In genomic region chr13:46094478-46094877, GRCh38 we compare ENCODE assay signal across 36 cellular contexts. TPM values are rescaled to one million over a fixed set of nuclear protein-coding genes. Genes with fewer than 3 reads are reported as not detected.
"Had no signal": no experiment of that assay in that cellular context is flagged by ENCODE, and none has a peak within 500 bp of the region (broad histone marks: within the 10 kb centered on the region; RNA-seq: fewer than 3 reads in every experiment).

No MANE protein-coding gene starts in this region.

- H3K36me3 Mint-ChIP-seq: activated CD8-positive, alpha-beta memory T cell treated with anti-CD3 and anti-CD28 coated beads, Interleukin-2, amount 10 ng/mL, durations not matched to agents 7 days and 5 days; activated naive CD4-positive, alpha-beta T cell treated with anti-CD3 and anti-CD28 coated beads, Interleukin-2, amount 10 ng/mL, durations not matched to agents 7 days and 5 days; activated naive CD4-positive, alpha-beta T cell treated with anti-CD3 and anti-CD28 coated beads, Interleukin-2, amount 50 U/mL, for 24 hours; activated naive CD8-positive, alpha-beta T cell; activated naive CD8-positive, alpha-beta T cell treated with anti-CD3 and anti-CD28 coated beads, Interleukin-2, amount 10 ng/mL, durations not matched to agents 7 days and 5 days; brain; T-cell had no signal

- H3K27ac ChIP-seq: ascending aorta, cardiac muscle cell, VCaP had no signal

- H3K27me3 ChIP-seq: ascending aorta, cardiac muscle cell had no signal

- H3K9me3 ChIP-seq: ascending aorta had no signal

- H3K4me3 Mint-ChIP-seq: activated B cell treated with CpG ODN at 0.5 μM for 24 hours; activated CD4-positive, alpha-beta memory T cell treated with anti-CD3 and anti-CD28 coated beads, Interleukin-2, amount 10 ng/mL, durations not matched to agents 7 days and 5 days; activated CD4-positive, alpha-beta T cell treated with anti-CD3 and anti-CD28 coated beads, Interleukin-2, amount 10 ng/mL, durations not matched to agents 24 days and 14 days; activated CD8-positive, alpha-beta memory T cell treated with anti-CD3 and anti-CD28 coated beads, Interleukin-2, amount 10 ng/mL, durations not matched to agents 7 days and 5 days; activated CD8-positive, alpha-beta T cell treated with anti-CD3 and anti-CD28 coated beads, Interleukin-2, amount 10 ng/mL, durations not matched to agents 7 days and 5 days; activated naive CD4-positive, alpha-beta T cell treated with anti-CD3 and anti-CD28 coated beads, Interleukin-2, amount 10 ng/mL, durations not matched to agents 7 days and 5 days; activated naive CD4-positive, alpha-beta T cell treated with anti-CD3 and anti-CD28 coated beads, Interleukin-2, amount 50 U/mL, for 24 hours; activated naive CD8-positive, alpha-beta T cell; activated naive CD8-positive, alpha-beta T cell treated with anti-CD3 and anti-CD28 coated beads, Interleukin-2, amount 10 ng/mL, durations not matched to agents 7 days and 5 days; activated naive CD8-positive, alpha-beta T cell treated with anti-CD3 and anti-CD28 coated beads, Interleukin-2, amount 50 U/mL, for 24 hours; activated T-cell treated with anti-CD3 and anti-CD28 coated beads, Interleukin-2, amount 50 U/mL, for 24 hours; brain; T-cell; T-helper 2 cell treated with Interferon-gamma antibody and Interleukin-4, amounts not matched to agents 5 μg/mL and 100 μg/mL, for 36 hours had no signal

- H3K27me3 Mint-ChIP-seq: brain had no signal

- DNase-seq: activated B cell treated with CpG ODN at 0.5 μM for 24 hours; activated CD4-positive, alpha-beta memory T cell treated with anti-CD3 and anti-CD28 coated beads, Interleukin-2, amount 10 ng/mL, durations not matched to agents 7 days and 5 days; activated CD4-positive, alpha-beta T cell treated with anti-CD3 and anti-CD28 coated beads for 4 hours; activated CD4-positive, alpha-beta T cell treated with anti-CD3 and anti-CD28 coated beads, Interleukin-2, amount 10 ng/mL, durations not matched to agents 24 days and 14 days; activated CD4-positive, alpha-beta T cell treated with anti-CD3 and anti-CD28 coated beads, Interleukin-2, amount 50 U/mL, for 1 hour; activated CD4-positive, alpha-beta T cell treated with anti-CD3 and anti-CD28 coated beads, Interleukin-2, amount 50 U/mL, for 48 hours; activated CD4-positive, CD25-positive, alpha-beta regulatory T cell treated with anti-CD3 and anti-CD28 coated beads, Interleukin-2, amount 50 U/mL, for 72 hours; activated CD8-positive, alpha-beta memory T cell treated with anti-CD3 and anti-CD28 coated beads for 24 hours; activated CD8-positive, alpha-beta memory T cell treated with anti-CD3 and anti-CD28 coated beads, Interleukin-2, amount 10 ng/mL, durations not matched to agents 7 days and 5 days; activated CD8-positive, alpha-beta memory T cell treated with anti-CD3 and anti-CD28 coated beads, Interleukin-2, amount 50 U/mL, for 48 hours; activated CD8-positive, alpha-beta T cell treated with anti-CD3 and anti-CD28 coated beads, Interleukin-2, amount 10 ng/mL, durations not matched to agents 7 days and 5 days; activated effector memory CD4-positive, alpha-beta T cell treated with Interleukin-2 at 50 U/mL for 16 hours; activated gamma-delta T cell; activated naive CD4-positive, alpha-beta T cell treated with anti-CD3 and anti-CD28 coated beads, Interleukin-2, amount 10 ng/mL, durations not matched to agents 7 days and 5 days; activated naive CD4-positive, alpha-beta T cell treated with Interleukin-2 at 50 U/mL for 16 hours; activated naive CD8-positive, alpha-beta T cell treated with anti-CD3 and anti-CD28 coated beads, Interleukin-2, amount 10 ng/mL, durations not matched to agents 7 days and 5 days; activated naive CD8-positive, alpha-beta T cell treated with anti-CD3 and anti-CD28 coated beads, Interleukin-2, amount 50 U/mL, for 24 hours; activated T-cell treated with anti-CD3 and anti-CD28 coated beads, Interleukin-2, amount 50 U/mL, for 24 hours; activated T-cell treated with anti-CD3 and anti-CD28 coated beads, Interleukin-2, amount 50 U/mL, for 48 hours; amygdala; anterior cingulate cortex; central memory CD4-positive, alpha-beta T cell; T-cell; T-helper 2 cell; T-helper 9 cell had no signal

- ATAC-seq: activated CD8-positive, alpha-beta memory T cell treated with anti-CD3 and anti-CD28 coated beads, Interleukin-2, amount 10 ng/mL, durations not matched to agents 7 days and 5 days; activated CD8-positive, alpha-beta T cell treated with anti-CD3 and anti-CD28 coated beads, Interleukin-2, amount 10 ng/mL, durations not matched to agents 7 days and 5 days; activated naive CD8-positive, alpha-beta T cell treated with anti-CD3 and anti-CD28 coated beads, Interleukin-2, amount 50 U/mL, for 24 hours; T-cell had no signal

- H3K4me3 ChIP-seq: ascending aorta, cardiac muscle cell had no signal

- H3K27ac Mint-ChIP-seq: activated B cell treated with CpG ODN at 0.5 μM for 24 hours; activated CD4-positive, alpha-beta memory T cell treated with anti-CD3 and anti-CD28 coated beads, Interleukin-2, amount 10 ng/mL, durations not matched to agents 7 days and 5 days; activated CD4-positive, alpha-beta T cell treated with anti-CD3 and anti-CD28 coated beads, Interleukin-2, amount 10 ng/mL, durations not matched to agents 24 days and 14 days; activated CD8-positive, alpha-beta memory T cell treated with anti-CD3 and anti-CD28 coated beads, Interleukin-2, amount 10 ng/mL, durations not matched to agents 7 days and 5 days; activated CD8-positive, alpha-beta T cell treated with anti-CD3 and anti-CD28 coated beads, Interleukin-2, amount 10 ng/mL, durations not matched to agents 7 days and 5 days; activated naive CD4-positive, alpha-beta T cell treated with anti-CD3 and anti-CD28 coated beads, Interleukin-2, amount 10 ng/mL, durations not matched to agents 7 days and 5 days; activated naive CD4-positive, alpha-beta T cell treated with anti-CD3 and anti-CD28 coated beads, Interleukin-2, amount 50 U/mL, for 24 hours; activated naive CD8-positive, alpha-beta T cell; activated naive CD8-positive, alpha-beta T cell treated with anti-CD3 and anti-CD28 coated beads, Interleukin-2, amount 10 ng/mL, durations not matched to agents 7 days and 5 days; activated naive CD8-positive, alpha-beta T cell treated with anti-CD3 and anti-CD28 coated beads, Interleukin-2, amount 50 U/mL, for 24 hours; activated T-cell treated with anti-CD3 and anti-CD28 coated beads, Interleukin-2, amount 50 U/mL, for 24 hours; activated T-helper 2 cell treated with anti-CD3 and anti-CD28 coated beads, Interferon-gamma antibody, Interleukin-2, Interleukin-4, amounts not matched to agents 10 μg/mL and 5 μg/mL and 100 μg/mL, durations not matched to agents 14 hours and 24 hours and 36 hours; T-cell; T-helper 2 cell treated with Interferon-gamma antibody and Interleukin-4, amounts not matched to agents 5 μg/mL and 100 μg/mL, for 36 hours had no signal

- H3K4me1 ChIP-seq: ascending aorta had no signal

- H3K4me1 Mint-ChIP-seq: activated B cell treated with CpG ODN at 0.5 μM for 24 hours; activated CD4-positive, alpha-beta memory T cell treated with anti-CD3 and anti-CD28 coated beads, Interleukin-2, amount 10 ng/mL, durations not matched to agents 7 days and 5 days; activated CD4-positive, alpha-beta T cell treated with anti-CD3 and anti-CD28 coated beads, Interleukin-2, amount 10 ng/mL, durations not matched to agents 24 days and 14 days; activated CD8-positive, alpha-beta memory T cell treated with anti-CD3 and anti-CD28 coated beads, Interleukin-2, amount 10 ng/mL, durations not matched to agents 7 days and 5 days; activated naive CD4-positive, alpha-beta T cell treated with anti-CD3 and anti-CD28 coated beads, Interleukin-2, amount 10 ng/mL, durations not matched to agents 7 days and 5 days; activated naive CD4-positive, alpha-beta T cell treated with anti-CD3 and anti-CD28 coated beads, Interleukin-2, amount 50 U/mL, for 24 hours; activated naive CD8-positive, alpha-beta T cell treated with anti-CD3 and anti-CD28 coated beads, Interleukin-2, amount 10 ng/mL, durations not matched to agents 7 days and 5 days; activated naive CD8-positive, alpha-beta T cell treated with anti-CD3 and anti-CD28 coated beads, Interleukin-2, amount 50 U/mL, for 24 hours; brain; T-cell had no signal

- H3K36me3 ChIP-seq: ascending aorta, cardiac muscle cell had no signal

RNA-seq across cellular contexts. Expression of gene CPB2, which starts 10.4 kb away (rescaled TPM):
- total RNA-seq: activated B cell treated with CpG ODN at 0.5 μM for 24 hours; activated CD4-positive, alpha-beta memory T cell treated with anti-CD3 and anti-CD28 coated beads, Interleukin-2, amount 10 ng/mL, durations not matched to agents 7 days and 5 days; activated CD4-positive, alpha-beta T cell treated with anti-CD3 and anti-CD28 coated beads, Interleukin-2, amount 10 ng/mL, durations not matched to agents 24 days and 14 days; activated CD8-positive, alpha-beta memory T cell treated with anti-CD3 and anti-CD28 coated beads, Interleukin-2, amount 10 ng/mL, durations not matched to agents 7 days and 5 days; activated CD8-positive, alpha-beta T cell treated with anti-CD3 and anti-CD28 coated beads, Interleukin-2, amount 10 ng/mL, durations not matched to agents 7 days and 5 days; activated naive CD8-positive, alpha-beta T cell treated with anti-CD3 and anti-CD28 coated beads, Interleukin-2, amount 10 ng/mL, durations not matched to agents 7 days and 5 days; activated T-helper 2 cell treated with anti-CD3 and anti-CD28 coated beads, Interferon-gamma antibody, Interleukin-2, Interleukin-4, amounts not matched to agents 10 μg/mL and 5 μg/mL and 100 μg/mL, durations not matched to agents 14 hours and 24 hours and 36 hours; ascending aorta; bronchial epithelial cell; cardiac muscle cell; cerebellum; T-helper 1 cell treated with Interleukin-12 subunit alpha and Interleukin-12 subunit beta and Interleukin-4 antibody, amounts not matched to agents 30 ng/mL and 1 ng/mL, for 36 hours had no signal
- polyA plus RNA-seq: cardiac muscle cell had no signal
